1 cellular context compared by ENCODE assay signal in the genomic region with DNA sequence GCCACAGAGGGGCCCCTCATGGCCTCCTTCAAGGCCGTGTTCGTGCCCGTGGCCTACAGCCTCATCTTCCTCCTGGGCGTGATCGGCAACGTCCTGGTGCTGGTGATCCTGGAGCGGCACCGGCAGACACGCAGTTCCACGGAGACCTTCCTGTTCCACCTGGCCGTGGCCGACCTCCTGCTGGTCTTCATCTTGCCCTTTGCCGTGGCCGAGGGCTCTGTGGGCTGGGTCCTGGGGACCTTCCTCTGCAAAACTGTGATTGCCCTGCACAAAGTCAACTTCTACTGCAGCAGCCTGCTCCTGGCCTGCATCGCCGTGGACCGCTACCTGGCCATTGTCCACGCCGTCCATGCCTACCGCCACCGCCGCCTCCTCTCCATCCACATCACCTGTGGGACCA.
TF ChIP-seq lines count a peak whose summit lies in the region.

No MANE protein-coding gene starts in this region.

TF ChIP-seq in IMR-90, 13 proteins besides CTCF, POLR2A, EP300 and RAD21:
- TF ChIP-seq CEBPB (IDR thresholded peaks at IDR 0.05; ENCODE audit: low read depth, low read length) (no peak), MXI1 (IDR thresholded peaks at IDR 0.05; ENCODE audit: borderline replicate concordance, low read depth, low read length) (no peak), RCOR1 (IDR thresholded peaks at IDR 0.05; ENCODE audit: insufficient replicate concordance, low read length) (no peak), SMC3 (IDR thresholded peaks at IDR 0.05; ENCODE audit: low read depth, low read length) (no peak), FOS (IDR thresholded peaks at IDR 0.05; ENCODE audit: low read depth, low read length) (no peak), MAFK (IDR thresholded peaks at IDR 0.05; ENCODE audit: low read depth, low read length) (no peak)
